Comparison of ENCODE assay signal across 8 cellular contexts in the genomic region with DNA sequence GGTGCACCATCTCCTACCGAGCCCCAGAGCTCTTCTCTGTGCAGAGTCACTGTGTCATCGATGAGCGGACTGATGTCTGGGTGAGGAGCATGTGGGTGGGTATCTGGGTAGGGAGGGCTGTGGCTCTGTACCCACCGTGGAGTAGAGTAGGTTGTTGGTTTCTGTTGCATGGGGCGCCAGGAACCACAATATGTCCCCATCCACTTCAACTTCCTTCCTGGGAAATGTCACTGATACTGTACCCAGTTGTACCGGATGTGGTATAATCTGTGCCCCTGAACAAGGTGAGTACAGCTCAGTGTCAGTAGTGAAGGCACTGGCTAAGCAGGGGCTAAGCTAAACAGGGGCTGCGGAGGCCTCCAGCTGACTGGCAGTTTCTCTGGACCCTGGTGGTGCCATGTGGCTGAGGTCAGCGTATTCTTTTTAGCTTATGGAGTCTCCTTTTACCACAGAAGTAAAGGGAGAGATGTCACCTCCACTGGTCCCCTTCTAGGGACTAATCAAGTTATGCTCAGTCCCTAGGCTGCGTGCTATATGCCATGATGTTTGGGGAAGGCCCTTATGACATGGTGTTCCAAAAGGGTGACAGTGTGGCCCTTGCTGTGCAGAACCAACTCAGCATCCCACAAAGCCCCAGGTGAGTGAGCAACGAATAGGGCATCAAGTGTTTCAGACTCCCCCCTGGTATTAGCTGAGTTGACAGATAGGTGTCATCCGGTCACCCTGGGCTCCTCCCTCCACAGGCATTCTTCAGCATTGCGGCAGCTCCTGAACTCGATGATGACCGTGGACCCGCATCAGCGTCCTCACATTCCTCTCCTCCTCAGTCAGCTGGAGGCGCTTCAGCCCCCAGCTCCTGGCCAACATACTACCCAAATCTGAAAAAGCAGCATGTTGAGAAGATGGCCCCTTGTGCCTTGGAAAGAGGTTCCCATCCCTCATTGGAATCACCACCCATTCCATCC. TPM values are rescaled to one million over a fixed set of nuclear protein-coding genes. Genes with fewer than 3 reads are reported as not detected.
DNase-seq lines count a peak whose midpoint lies in the region; ATAC-seq and TF ChIP-seq lines count a peak whose summit lies in the region.

No MANE protein-coding gene starts in this region.

- TF ChIP-seq CTCF in GM23338 (conservative IDR thresholded peaks at IDR 0.05; ENCODE audit: low read depth in 2 of 2) (peak in 1 of 2 experiments; percentile 50; a peak in 2 of 4 replicates), gastroesophageal sphincter (IDR thresholded peaks at IDR 0.05) (no peak)

- H3K4me1 ChIP-seq in GM23338 (ENCODE audit: insufficient read depth) (peaks cover 15% of the 10 kb centered on the region), gastroesophageal sphincter (peaks cover 3 to 81% (median 25%) of the 10 kb centered on the region in 3 donors)

- ATAC-seq in GM23338 (no peak), gastroesophageal sphincter (no peak)

- no peaks in the 10 kb centered on the region for H3K9me3 Mint-ChIP-seq in GM23338
- H3K9me3 Mint-ChIP-seq in activated CD4-positive, alpha-beta memory T cell treated with anti-CD3 and anti-CD28 coated beads for 36 hours = no peaks in the 10 kb centered on the region

- TF ChIP-seq EP300 in gastroesophageal sphincter (IDR thresholded peaks at IDR 0.05) = no peak

- H2AFZ ChIP-seq in GM23338 = no peak overlapping the region

- DNase-seq in GM23338 (ENCODE audit: low spot score) = peak; percentile 54
- DNase-seq in activated CD4-positive, alpha-beta memory T cell treated with anti-CD3 and anti-CD28 coated beads for 36 hours = peak; percentile 83
- DNase-seq in stimulated activated CD8-positive, alpha-beta memory T cell treated with anti-CD3 and anti-CD28 coated beads, Interleukin-12 subunit alpha, Interleukin-12 subunit beta, amount 100 ng/mL, for 4 hours (ENCODE audit: low read depth) = peak; percentile 56
- no peak for DNase-seq in RKO (ENCODE audit: low spot score)
- no peak for DNase-seq in KG1 (lab: John Stamatoyannopoulos, UW)
- no peak for DNase-seq in iPS-NIHi11 (ENCODE audit: low spot score)
- DNase-seq in NCI-H2081 (lab: John Stamatoyannopoulos, UW) = no peak

- H3K9me3 ChIP-seq in gastroesophageal sphincter = no peaks in the 10 kb centered on the region

- no peak overlapping the region for H3K27ac ChIP-seq in GM23338 (ENCODE audit: low read depth)
- H3K27ac ChIP-seq in gastroesophageal sphincter = peak overlapping the region in 3 of 4 donors; percentile 87 to 90 (median 88)

- H3K9me2 ChIP-seq in GM23338 (ENCODE audit: insufficient read depth) = no peaks in the 10 kb centered on the region

- POLR2A ChIA-PET in activated CD4-positive, alpha-beta memory T cell treated with anti-CD3 and anti-CD28 coated beads for 36 hours (lab: Charles Lee) = interaction anchor here (1.6 to 3.3 kb wide), 3 partner anchors 18 to 31 kb away, joined by 9 to 32 read pairs (median 15); a partner anchor contains a TSS

- H3K27me3 ChIP-seq in GM23338 (ENCODE audit: insufficient read depth) (peaks cover 11% of the 10 kb centered on the region; the same call in 1 of the 2 replicates), gastroesophageal sphincter (no peaks in the 10 kb centered on the region)

- no peak overlapping the region; the same call in 2 of the 3 replicates for H3K4me3 Mint-ChIP-seq in GM23338
- H3K4me3 Mint-ChIP-seq in activated CD4-positive, alpha-beta memory T cell treated with anti-CD3 and anti-CD28 coated beads for 36 hours = peak overlapping the region; percentile 57

- peaks cover 17% of the 10 kb centered on the region for H3K27me3 Mint-ChIP-seq in GM23338 (ENCODE audit: insufficient read depth, low read depth, poor library complexity)
- no peaks in the 10 kb centered on the region for H3K27me3 Mint-ChIP-seq in activated CD4-positive, alpha-beta memory T cell treated with anti-CD3 and anti-CD28 coated beads for 36 hours

- TF ChIP-seq POLR2A in gastroesophageal sphincter (IDR thresholded peaks at IDR 0.05) = no peak

- H3K4me1 Mint-ChIP-seq in GM23338 = peaks cover 47% of the 10 kb centered on the region
- peaks cover 85% of the 10 kb centered on the region for H3K4me1 Mint-ChIP-seq in activated CD4-positive, alpha-beta memory T cell treated with anti-CD3 and anti-CD28 coated beads for 36 hours (ENCODE audit: low read depth)

- H3F3A ChIP-seq in GM23338 (replicated peaks; ENCODE audit: low read depth) = no peaks in the 10 kb centered on the region

- H3K4me3 ChIP-seq in GM23338 (no peak overlapping the region), gastroesophageal sphincter (no peak overlapping the region)

- H3K36me3 ChIP-seq in GM23338 (ENCODE audit: insufficient read depth) (peaks cover 3% of the 10 kb centered on the region; the same call in 1 of the 2 replicates), gastroesophageal sphincter (peaks cover 0 to 47% of the 10 kb centered on the region in 2 donors)

- CTCF ChIA-PET in activated CD4-positive, alpha-beta memory T cell treated with anti-CD3 and anti-CD28 coated beads for 36 hours (lab: Charles Lee) = interaction anchor here (0.7 to 6.8 kb wide), 8 partner anchors 18 to 144 kb away, joined by 3 to 51 read pairs (median 6); a partner anchor contains a TSS

- 0 out of 2 replicates have a peak, but pooled peaks cover 4% of the 10 kb centered on the region for H3K79me2 ChIP-seq in GM23338 (replicated peaks; ENCODE audit: insufficient read depth)

- no peaks in the 10 kb centered on the region for H4K20me1 ChIP-seq in GM23338 (replicated peaks; ENCODE audit: insufficient read depth)

- H3K4me2 ChIP-seq in GM23338 = no peak overlapping the region

- H3K27ac Mint-ChIP-seq in GM23338 = no peak overlapping the region
- H3K27ac Mint-ChIP-seq in activated CD4-positive, alpha-beta memory T cell treated with anti-CD3 and anti-CD28 coated beads for 36 hours = peak overlapping the region; percentile 98

- peaks cover 44% of the 10 kb centered on the region for H3K36me3 Mint-ChIP-seq in GM23338 (ENCODE audit: low read depth)
- peaks cover 60% of the 10 kb centered on the region for H3K36me3 Mint-ChIP-seq in activated CD4-positive, alpha-beta memory T cell treated with anti-CD3 and anti-CD28 coated beads for 36 hours

- intact Hi-C loops in activated CD4-positive, alpha-beta memory T cell treated with anti-CD3 and anti-CD28 coated beads for 36 hours (cut with micrococcal nuclease) = loop anchor here (1.0 to 5.0 kb wide), 2 partner anchors 31 to 851 kb away; a partner anchor contains a TSS

- 68 to 93% methylated on average over 3 of the region's 17 CpGs for WGBS in gastroesophageal sphincter (ENCODE audit: low coverage in 1 of 2), 2 donors

TF ChIP-seq in GM23338, 12 proteins besides CTCF, POLR2A, EP300 and RAD21 (continues in another document):
- TF ChIP-seq NANOG (IDR thresholded peaks at IDR 0.05; ENCODE audit: borderline replicate concordance) (no peak), CREB1 (CRISPR knock-in tag; IDR thresholded peaks at IDR 0.05; ENCODE audit: low read depth) (no peak), EZH2phosphoT487 (IDR thresholded peaks at IDR 0.05; ENCODE audit: unreplicated experiment) (no peak), STAT1 (IDR thresholded peaks at IDR 0.05; ENCODE audit: unreplicated experiment) (no peak)

RNA-seq across cellular contexts. Expression of a gene that starts 2.7 kb away (rescaled TPM):
- 12.1 and 17.0 TPM in 2 replicates for total RNA-seq in GM23338 (2014; rRNA removed; shearing (Covaris generic))
- polyA plus RNA-seq in GM23338 (2016; fragmentation: Nextera tagmentation; extraction: Ambion mirVana) = 3.1 and 3.4 TPM in 2 replicates
- 10 to 100 TPM; 37.1 to 37.8 TPM for total RNA-seq in activated CD4-positive, alpha-beta memory T cell treated with anti-CD3 and anti-CD28 coated beads for 36 hours
- 10 to 100 TPM; 10.2 to 14.0 (median 11.6) TPM for total RNA-seq in gastroesophageal sphincter

RNA-seq across cellular contexts. Expression of a gene that starts 2.7 kb away (rescaled TPM):
- 5.4 and 5.6 TPM in 2 replicates for total RNA-seq in GM23338 (2014; rRNA removed; shearing (Covaris generic))
- 1.7 TPM in 2 replicates for polyA plus RNA-seq in GM23338 (2016; fragmentation: Nextera tagmentation; extraction: Ambion mirVana)
- total RNA-seq in activated CD4-positive, alpha-beta memory T cell treated with anti-CD3 and anti-CD28 coated beads for 36 hours = 1 to 10 TPM; 4.8 to 4.9 TPM
- 1 to 10 TPM; 5.9 to 9.7 (median 6.6) TPM for total RNA-seq in gastroesophageal sphincter

RNA-seq across cellular contexts. Expression of a gene that starts 5.1 kb away (rescaled TPM):
- total RNA-seq in GM23338 (2014; rRNA removed; shearing (Covaris generic)) = 0.14 TPM in 1 of 2 replicates, not detected in the other
- 0.17 TPM in 1 of 2 replicates, not detected in the other for polyA plus RNA-seq in GM23338 (2016; fragmentation: Nextera tagmentation; extraction: Ambion mirVana)
- total RNA-seq in activated CD4-positive, alpha-beta memory T cell treated with anti-CD3 and anti-CD28 coated beads for 36 hours = not detected
- total RNA-seq in gastroesophageal sphincter = not detected

RNA-seq across cellular contexts. Expression of a gene that starts 5.8 kb away (rescaled TPM):
- 77.7 and 89.6 TPM in 2 replicates for total RNA-seq in GM23338 (2014; rRNA removed; shearing (Covaris generic))
- 43.3 and 44.3 TPM in 2 replicates for polyA plus RNA-seq in GM23338 (2016; fragmentation: Nextera tagmentation; extraction: Ambion mirVana)
- total RNA-seq in activated CD4-positive, alpha-beta memory T cell treated with anti-CD3 and anti-CD28 coated beads for 36 hours = 100 to 1,000 TPM; 219 to 229 TPM
- total RNA-seq in gastroesophageal sphincter = 10 to 100 TPM; 33.2 to 89.3 (median 56.2) TPM

RNA-seq across cellular contexts. Expression of a gene that starts 18.4 kb away (rescaled TPM):
- total RNA-seq in GM23338 (2014; rRNA removed; shearing (Covaris generic)) = 51.2 and 61.9 TPM in 2 replicates
- 29.9 TPM in 2 replicates for polyA plus RNA-seq in GM23338 (2016; fragmentation: Nextera tagmentation; extraction: Ambion mirVana)
- total RNA-seq in activated CD4-positive, alpha-beta memory T cell treated with anti-CD3 and anti-CD28 coated beads for 36 hours = 10 to 100 TPM; 97.0 to 97.5 TPM
- 10 to 100 TPM; 24.3 to 48.4 (median 25.1) TPM for total RNA-seq in gastroesophageal sphincter

Comparison
In these comparisons a context has a peak if more than half of its experiments do, and no peak if none do; other contexts are left out.
1. DNase-seq: peak in GM23338 (single experiment), activated CD4-positive, alpha-beta memory T cell treated with anti-CD3 and anti-CD28 coated beads for 36 hours (single experiment) and stimulated activated CD8-positive, alpha-beta memory T cell treated with anti-CD3 and anti-CD28 coated beads, Interleukin-12 subunit alpha, Interleukin-12 subunit beta, amount 100 ng/mL, for 4 hours (single experiment); none in RKO (single experiment), KG1 (single experiment), iPS-NIHi11 (single experiment) and NCI-H2081 (0 of 2).